ENCODE assay signal across 16 cellular contexts in the genomic region with DNA sequence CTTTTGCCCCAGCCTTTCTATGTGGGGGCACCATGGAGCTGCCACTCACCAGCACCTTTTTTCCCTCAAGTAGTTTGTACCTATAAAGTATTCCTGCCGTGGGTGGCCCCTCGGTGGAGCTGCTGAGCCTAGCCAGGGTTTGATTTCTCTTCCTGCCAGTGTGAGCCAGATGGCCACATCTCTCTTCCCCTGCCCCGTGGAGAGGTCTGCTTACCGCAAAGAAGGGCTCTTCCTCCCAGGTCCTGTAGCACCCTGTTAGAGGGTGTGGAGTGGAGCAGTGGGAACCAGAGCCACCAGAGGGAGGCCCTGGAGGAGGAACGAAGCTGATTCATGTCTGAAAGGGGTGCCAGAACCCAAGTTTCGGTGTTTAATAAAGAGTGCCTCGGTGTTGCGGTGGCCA.
DNase-seq lines count a peak whose midpoint lies in the region; ATAC-seq and TF ChIP-seq lines count a peak whose summit lies in the region.
"Had no signal": no experiment of that assay in that cellular context is flagged by ENCODE, and none has a peak within 500 bp of the region (broad histone marks: within the 10 kb centered on the region; RNA-seq: fewer than 3 reads in every experiment).

No MANE protein-coding gene starts in this region.

- H3K4me1 ChIP-seq in right cardiac atrium (ENCODE audit: control insufficient read depth, insufficient read depth, low read length) (peaks cover 6% of the 10 kb centered on the region), gastrocnemius medialis (peaks cover 0 to 6% of the 10 kb centered on the region in 2 donors)

- DNase-seq in Kasumi-1 (lab: John Stamatoyannopoulos, UW): peak; percentile 37 to 49
- no peak for DNase-seq in astrocyte of the cerebellum (ENCODE audit: low read depth)
- peak in 1 of 3 donors; percentile 45 for DNase-seq in right cardiac atrium
- DNase-seq in gastrocnemius medialis: no peak
- DNase-seq in hippocampal formation (lab: John Stamatoyannopoulos, UW): no peak
- no peak for DNase-seq in mesothelial cell of epicardium (ENCODE audit: low spot score in 2 of 2, unreplicated experiment in 2 of 2)
- DNase-seq: activated CD4-positive, alpha-beta T cell treated with anti-CD3 and anti-CD28 coated beads for 4 hours; cerebellar nuclear complex; NCI-H146; stimulated activated CD4-positive, alpha-beta T cell treated with anti-CD3 and anti-CD28 coated beads, Interleukin-15, amount 100 ng/mL, for 24 hours; stimulated activated CD8-positive, alpha-beta memory T cell treated with anti-CD3 and anti-CD28 coated beads, Interleukin-4, amount 100 ng/mL, for 48 hours had no signal

- H3K27me3 ChIP-seq in right cardiac atrium (ENCODE audit: control insufficient read depth, insufficient read depth) (no peaks in the 10 kb centered on the region), gastrocnemius medialis (no peaks in the 10 kb centered on the region)

- no peak overlapping the region for H3K4me3 ChIP-seq in astrocyte of the cerebellum (ENCODE audit: low read depth, low read length)
- no peak overlapping the region for H3K4me3 ChIP-seq in right cardiac atrium (ENCODE audit: low read length)
- no peak overlapping the region for H3K4me3 ChIP-seq in gastrocnemius medialis

- peak overlapping the region; percentile 75 for H3K27ac ChIP-seq in right cardiac atrium (ENCODE audit: low read length)
- H3K27ac ChIP-seq in gastrocnemius medialis: peak overlapping the region in 3 of 4 donors; percentile 55 to 65 (median 61)
- H3K27ac ChIP-seq: C4-2B had no signal

- no peaks in the 10 kb centered on the region for H3K27me3 Mint-ChIP-seq in mesothelial cell of epicardium (ENCODE audit: low read depth)

- 47% methylated on average over 8 of the region's 8 CpGs for WGBS in right cardiac atrium

- TF ChIP-seq POLR2A in gastrocnemius medialis (IDR thresholded peaks at IDR 0.05): no peak

- intact Hi-C loops in right cardiac atrium (cut with DNase I): no loop called here
- intact Hi-C loops in gastrocnemius medialis (cut with DNase I; ENCODE audit: low total_unique reads): no loop called here

- in situ Hi-C loops in astrocyte of the cerebellum (cut with HindIII; ENCODE audit: low sequenced_read_pairs): no loop called here
- in situ Hi-C loops in gastrocnemius medialis (cut with MboI; ENCODE audit: low sequenced_read_pairs in 4 of 4): loop anchor here in 2 of 4 donors (25.0 kb wide), 2 partner anchors 257 to 682 kb away; no protein-coding TSS in a partner anchor

- peak; percentile 16 to 32 for ATAC-seq in right cardiac atrium
- peak in 1 of 2 donors; percentile 15 for ATAC-seq in gastrocnemius medialis
- ATAC-seq in GM18498 (IDR thresholded peaks at IDR 0.05; ENCODE audit: unreplicated experiment): no peak
- ATAC-seq in GM19035 (IDR thresholded peaks at IDR 0.05; ENCODE audit: unreplicated experiment): no peak

- H3K9me3 Mint-ChIP-seq in mesothelial cell of epicardium: no peaks in the 10 kb centered on the region
- H3K9me3 Mint-ChIP-seq: activated T-helper 2 cell treated with anti-CD3 and anti-CD28 coated beads, Interferon-gamma antibody, Interleukin-2, Interleukin-4, amounts not matched to agents 10 μg/mL and 5 μg/mL and 100 μg/mL, durations not matched to agents 14 hours and 24 hours and 36 hours; neural crest cell had no signal

- no peak overlapping the region for H3K27ac Mint-ChIP-seq in mesothelial cell of epicardium
- H3K27ac Mint-ChIP-seq: activated T-helper 2 cell treated with anti-CD3 and anti-CD28 coated beads, Interferon-gamma antibody, Interleukin-2, Interleukin-4, amounts not matched to agents 10 μg/mL and 5 μg/mL and 100 μg/mL, durations not matched to agents 14 hours and 24 hours and 36 hours had no signal

- H3K4me1 Mint-ChIP-seq in mesothelial cell of epicardium: peaks cover 24% of the 10 kb centered on the region

- no peaks in the 10 kb centered on the region for H3K9me3 ChIP-seq in right cardiac atrium (ENCODE audit: control insufficient read depth, low read length)
- no peaks in the 10 kb centered on the region for H3K9me3 ChIP-seq in gastrocnemius medialis

- H3K4me3 Mint-ChIP-seq in mesothelial cell of epicardium: no peak overlapping the region
- H3K4me3 Mint-ChIP-seq: neural crest cell had no signal

- TF ChIP-seq CTCF in astrocyte of the cerebellum (IDR thresholded peaks at IDR 0.05; ENCODE audit: low read depth, low read length, missing control alignments): peak; percentile 25
- no peak for TF ChIP-seq CTCF in gastrocnemius medialis (IDR thresholded peaks at IDR 0.05 in 4 of 5, conservative IDR thresholded peaks at IDR 0.05 in 1 of 5)
- no peak for TF ChIP-seq CTCF in mesothelial cell of epicardium (IDR thresholded peaks at IDR 0.05; ENCODE audit: unreplicated experiment)

- peaks cover 0 to 35% of the 10 kb centered on the region in 2 donors for H3K36me3 ChIP-seq in gastrocnemius medialis

- H3K36me3 Mint-ChIP-seq in mesothelial cell of epicardium: peaks cover 21% of the 10 kb centered on the region

Comparison
In these comparisons a context has a peak if more than half of its experiments do, and no peak if none do; other contexts are left out.
1. DNase-seq: peak in Kasumi-1 (2 of 2); none in astrocyte of the cerebellum (single experiment), gastrocnemius medialis (0 of 2), hippocampal formation (0 of 2) and mesothelial cell of epicardium (0 of 2).
2. ATAC-seq: peak in right cardiac atrium (2 of 2); none in GM18498 (single experiment) and GM19035 (single experiment).